In the genomic region with DNA sequence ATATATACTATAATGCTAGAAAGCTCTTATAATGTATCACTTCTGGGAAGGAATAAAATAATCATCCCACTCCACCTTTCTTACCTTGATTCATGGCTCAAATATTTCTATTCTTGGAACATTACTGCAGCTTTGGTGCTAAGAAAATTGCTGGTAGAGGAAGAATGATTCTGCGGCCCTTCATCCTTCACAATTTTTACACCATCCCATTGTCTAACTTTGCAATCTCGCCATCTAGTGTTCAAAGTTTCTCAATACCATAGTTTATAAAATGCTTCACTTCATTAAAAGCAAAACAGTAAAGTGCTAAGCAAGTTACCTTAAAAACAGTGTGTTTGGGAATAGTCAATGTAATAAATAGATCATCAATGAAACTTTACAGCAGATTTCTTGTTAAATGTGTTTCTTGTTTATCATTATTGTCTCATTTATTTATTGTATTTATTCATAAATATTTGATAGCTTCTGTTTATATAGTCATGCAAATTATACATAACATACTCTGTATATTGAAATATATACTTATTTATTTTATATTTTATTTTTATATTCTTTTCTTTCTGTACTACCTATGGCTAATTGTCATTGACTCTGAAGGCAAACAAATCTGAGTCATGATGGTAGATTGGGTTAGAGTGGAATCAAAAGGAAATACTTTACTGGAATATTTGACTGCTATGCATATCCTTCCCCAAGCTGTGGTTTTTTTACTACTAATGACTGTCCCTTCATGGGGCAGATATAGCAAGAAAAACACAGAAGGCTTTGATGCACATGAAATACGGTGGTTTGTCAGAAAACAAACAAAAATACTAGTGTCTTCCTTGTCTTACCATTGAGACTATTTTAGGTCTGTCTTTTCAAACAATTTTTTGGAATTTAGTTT, we compare ENCODE assay signal across 7 cellular contexts.
A peak's percentile ranks its signal among the peaks of the same experiment; 100 is the strongest.
DNase-seq lines count a peak whose midpoint lies in the region; ATAC-seq and TF ChIP-seq lines count a peak whose summit lies in the region.

No MANE protein-coding gene starts in this region.

- no peak overlapping the region for H3K4me3 ChIP-seq in liver (ENCODE audit: low read depth in 1 of 3, low read length in 3 of 3)

- ATAC-seq in HG02852 (IDR thresholded peaks at IDR 0.05; ENCODE audit: unreplicated experiment) (peak; percentile 56), T-helper 17 cell (no peak)

- peaks cover 21% of the 10 kb centered on the region for H3K4me1 Mint-ChIP-seq in brain
- H3K4me1 Mint-ChIP-seq in T-helper 17 cell: no peaks in the 10 kb centered on the region

- H3K9me3 ChIP-seq in liver (ENCODE audit: control insufficient read depth in 4 of 4, low read length in 3 of 4): no peaks in the 10 kb centered on the region
- H3K9me3 ChIP-seq in T-helper 17 cell (ENCODE audit: control insufficient read depth, low read length, poor library complexity, severe bottlenecking): no peaks in the 10 kb centered on the region

- H3K27me3 Mint-ChIP-seq in brain (no peaks in the 10 kb centered on the region), T-helper 17 cell (no peaks in the 10 kb centered on the region)

- 39% methylated on average over 3 of the region's 3 CpGs for WGBS in liver

- H3K36me3 Mint-ChIP-seq in brain: peaks cover 5% of the 10 kb centered on the region
- H3K36me3 Mint-ChIP-seq in T-helper 17 cell (ENCODE audit: low read depth): no peaks in the 10 kb centered on the region

- H3K4me3 Mint-ChIP-seq in brain: no peak overlapping the region
- no peak overlapping the region for H3K4me3 Mint-ChIP-seq in T-helper 17 cell

- no peak overlapping the region for H3K9ac ChIP-seq in liver (ENCODE audit: low read depth in 1 of 2, low read length in 2 of 2)

- peak; percentile 59 for TF ChIP-seq CTCF in GM12873 (IDR thresholded peaks at IDR 0.05; ENCODE audit: insufficient read depth, low read depth, low read length, missing control alignments)
- peak; percentile 69 to 79 for TF ChIP-seq CTCF in brain (conservative IDR thresholded peaks at IDR 0.05)
- TF ChIP-seq CTCF in liver (IDR thresholded peaks at IDR 0.05; ENCODE audit: low read depth, low read length, missing input control): peak; percentile 58

- peak; percentile 92 for TF ChIP-seq RAD21 in liver (IDR thresholded peaks at IDR 0.05)

- peaks cover 2 to 8% (median 3%) of the 10 kb centered on the region in 5 experiments for H3K9me3 Mint-ChIP-seq in brain

- H3K27me3 ChIP-seq in liver (ENCODE audit: control insufficient read depth in 4 of 4, insufficient read depth in 4 of 4, low read length in 3 of 4): no peaks in the 10 kb centered on the region

- H3K27ac Mint-ChIP-seq in brain (peak overlapping the region in 2 of 5 experiments; percentile 0 to 10), T-helper 17 cell (no peak overlapping the region)

- peaks cover 0 to 1% (median 0%) of the 10 kb centered on the region in 4 donors for H3K4me1 ChIP-seq in liver (ENCODE audit: control insufficient read depth in 4 of 4, insufficient read depth in 4 of 4, low read length in 3 of 4)

- H3K36me3 ChIP-seq in liver (ENCODE audit: control insufficient read depth in 4 of 4, insufficient read depth in 3 of 4, low read depth in 1 of 4, low read length in 3 of 4): no peaks in the 10 kb centered on the region

- no peak overlapping the region for H3K27ac ChIP-seq in liver (ENCODE audit: low read depth in 1 of 2, low read length in 2 of 2)

- DNase-seq in NCI-H2171 treated with DMSO at 0.1 percent for 48 hours (lab: John Stamatoyannopoulos, UW) (peak; percentile 32), islet precursor cell (no peak), T-helper 17 cell (no peak)

TF ChIP-seq in liver, 16 proteins besides CTCF, POLR2A, EP300 and RAD21:
- TF ChIP-seq, protein P1, sequence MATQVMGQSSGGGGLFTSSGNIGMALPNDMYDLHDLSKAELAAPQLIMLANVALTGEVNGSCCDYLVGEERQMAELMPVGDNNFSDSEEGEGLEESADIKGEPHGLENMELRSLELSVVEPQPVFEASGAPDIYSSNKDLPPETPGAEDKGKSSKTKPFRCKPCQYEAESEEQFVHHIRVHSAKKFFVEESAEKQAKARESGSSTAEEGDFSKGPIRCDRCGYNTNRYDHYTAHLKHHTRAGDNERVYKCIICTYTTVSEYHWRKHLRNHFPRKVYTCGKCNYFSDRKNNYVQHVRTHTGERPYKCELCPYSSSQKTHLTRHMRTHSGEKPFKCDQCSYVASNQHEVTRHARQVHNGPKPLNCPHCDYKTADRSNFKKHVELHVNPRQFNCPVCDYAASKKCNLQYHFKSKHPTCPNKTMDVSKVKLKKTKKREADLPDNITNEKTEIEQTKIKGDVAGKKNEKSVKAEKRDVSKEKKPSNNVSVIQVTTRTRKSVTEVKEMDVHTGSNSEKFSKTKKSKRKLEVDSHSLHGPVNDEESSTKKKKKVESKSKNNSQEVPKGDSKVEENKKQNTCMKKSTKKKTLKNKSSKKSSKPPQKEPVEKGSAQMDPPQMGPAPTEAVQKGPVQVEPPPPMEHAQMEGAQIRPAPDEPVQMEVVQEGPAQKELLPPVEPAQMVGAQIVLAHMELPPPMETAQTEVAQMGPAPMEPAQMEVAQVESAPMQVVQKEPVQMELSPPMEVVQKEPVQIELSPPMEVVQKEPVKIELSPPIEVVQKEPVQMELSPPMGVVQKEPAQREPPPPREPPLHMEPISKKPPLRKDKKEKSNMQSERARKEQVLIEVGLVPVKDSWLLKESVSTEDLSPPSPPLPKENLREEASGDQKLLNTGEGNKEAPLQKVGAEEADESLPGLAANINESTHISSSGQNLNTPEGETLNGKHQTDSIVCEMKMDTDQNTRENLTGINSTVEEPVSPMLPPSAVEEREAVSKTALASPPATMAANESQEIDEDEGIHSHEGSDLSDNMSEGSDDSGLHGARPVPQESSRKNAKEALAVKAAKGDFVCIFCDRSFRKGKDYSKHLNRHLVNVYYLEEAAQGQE (IDR thresholded peaks at IDR 0.05): no peak
